9 cellular contexts compared by ENCODE assay signal in the genomic region with DNA sequence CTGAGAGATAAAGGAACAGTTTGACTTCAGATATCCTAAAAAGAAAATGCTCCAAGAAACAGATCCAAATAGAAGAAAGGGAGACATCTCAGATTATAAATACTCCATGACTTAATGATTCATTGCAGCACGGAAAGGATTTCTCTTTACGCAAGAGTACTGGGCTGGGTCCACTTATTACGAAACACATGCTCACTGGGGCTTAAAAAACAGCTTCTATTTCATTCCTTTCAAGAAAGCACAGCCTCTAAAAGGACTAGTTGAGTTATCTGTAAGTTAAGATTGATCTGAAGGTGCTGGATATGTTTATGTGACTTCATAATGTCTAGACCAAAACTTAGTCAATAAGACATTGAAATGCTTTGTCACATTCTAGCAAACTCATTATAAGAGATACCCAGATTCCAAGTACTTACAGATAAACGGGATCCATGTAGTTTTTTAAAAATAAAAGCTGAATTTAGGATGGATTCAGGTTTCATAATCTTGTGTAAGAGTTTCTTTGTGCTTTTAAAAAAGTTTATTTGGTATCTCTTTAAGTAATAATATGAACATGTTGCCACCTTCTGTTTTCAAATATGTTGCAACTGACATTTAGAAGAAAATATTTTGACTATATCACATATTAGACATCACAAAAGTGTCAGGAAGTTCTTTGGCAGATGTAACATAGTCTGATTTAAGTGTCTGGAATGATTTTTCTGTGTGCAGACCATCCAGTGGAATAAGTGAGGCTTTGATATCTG.
A peak's percentile ranks its signal among the peaks of the same experiment; 100 is the strongest.
DNase-seq lines count a peak whose midpoint lies in the region; ATAC-seq, FAIRE-seq and TF ChIP-seq lines count a peak whose summit lies in the region.
"Had no signal": no experiment of that assay in that cellular context is flagged by ENCODE, and none has a peak within 500 bp of the region (broad histone marks: within the 10 kb centered on the region; RNA-seq: fewer than 3 reads in every experiment).

No MANE protein-coding gene starts in this region.

- H3K36me3 Mint-ChIP-seq in astrocyte (ENCODE audit: low read depth, unreplicated experiment): peaks cover 12% of the 10 kb centered on the region
- H3K36me3 Mint-ChIP-seq in effector memory CD8-positive, alpha-beta T cell (ENCODE audit: insufficient read depth): no peaks in the 10 kb centered on the region

- peak; percentile 93 for FAIRE-seq in astrocyte (lab: Jason Lieb, UNC)
- FAIRE-seq in kidney (lab: Jason Lieb, UNC): peak; percentile 66

- peak overlapping the region; percentile 26 for H3K27ac Mint-ChIP-seq in astrocyte (ENCODE audit: unreplicated experiment)
- no peak overlapping the region for H3K27ac Mint-ChIP-seq in effector memory CD8-positive, alpha-beta T cell

- no peak for ATAC-seq in effector memory CD8-positive, alpha-beta T cell (replicated peaks)

- peak overlapping the region; percentile 30 for H2AFZ ChIP-seq in astrocyte (ENCODE audit: low read depth, low read length)

- H4K20me1 ChIP-seq in astrocyte (ENCODE audit: insufficient read depth, low read length): no peaks in the 10 kb centered on the region

- peaks cover 16% of the 10 kb centered on the region for H3K4me1 Mint-ChIP-seq in astrocyte (ENCODE audit: low read depth, unreplicated experiment)
- peaks cover 0 to 2% of the 10 kb centered on the region in 2 donors for H3K4me1 Mint-ChIP-seq in effector memory CD8-positive, alpha-beta T cell (ENCODE audit: low read depth in 2 of 2)

- peaks cover 9% of the 10 kb centered on the region for H3K4me1 ChIP-seq in astrocyte (ENCODE audit: insufficient read depth, low read length)
- peaks cover 0 to under 1% of the 10 kb centered on the region in 2 donors for H3K4me1 ChIP-seq in kidney (ENCODE audit: control insufficient read depth in 1 of 2, insufficient read depth in 1 of 2, low read depth in 1 of 2, low read length in 2 of 2)

- DNase-seq in HT1080 (ENCODE audit: low read depth): peak; percentile 65
- peak; percentile 92 for DNase-seq in astrocyte (ENCODE audit: low read depth)
- no peak for DNase-seq in kidney
- peak; percentile 90 for DNase-seq in stromal cell of bone marrow (ENCODE audit: low read depth)
- DNase-seq in effector memory CD8-positive, alpha-beta T cell: no peak
- no peak for DNase-seq in T-helper 1 cell
- no peak for DNase-seq in GM10248 (ENCODE audit: extremely low spot score)
- no peak for DNase-seq in NK-92 treated with Interleukin-12 subunit alpha and Interleukin-12 subunit beta, amount 100 ng/mL, for 24 hours (lab: John Stamatoyannopoulos, UW)
- DNase-seq: NCI-H1436 had no signal

- H3K9me3 Mint-ChIP-seq in astrocyte (ENCODE audit: unreplicated experiment): peaks cover 1% of the 10 kb centered on the region
- no peaks in the 10 kb centered on the region for H3K9me3 Mint-ChIP-seq in effector memory CD8-positive, alpha-beta T cell

- H3K27me3 Mint-ChIP-seq in astrocyte (ENCODE audit: low read depth, unreplicated experiment): peaks cover 3% of the 10 kb centered on the region
- H3K27me3 Mint-ChIP-seq in effector memory CD8-positive, alpha-beta T cell: peaks cover 23 to 27% of the 10 kb centered on the region in 2 donors

- H3K9ac ChIP-seq in astrocyte (ENCODE audit: low read length): no peak overlapping the region
- H3K9ac ChIP-seq in kidney (ENCODE audit: low read length in 2 of 2): no peak overlapping the region

- POLR2A ChIA-PET in GM10248 (lab: Yijun Ruan, JAX): no interaction called here

- H3K27ac ChIP-seq in astrocyte (ENCODE audit: low read depth, low read length) (peak overlapping the region; percentile 19), kidney (ENCODE audit: low read depth in 2 of 2, low read length in 2 of 2) (peak overlapping the region; percentile 66 to 84)

- H3K9me3 ChIP-seq in astrocyte (ENCODE audit: insufficient read depth, low read depth, low read length) (peaks cover 5% of the 10 kb centered on the region), kidney (ENCODE audit: control insufficient read depth in 1 of 2, low read length in 2 of 2) (no peaks in the 10 kb centered on the region)

- H3K4me3 ChIP-seq in astrocyte (ENCODE audit: insufficient read depth, low read depth, low read length): no peak overlapping the region
- peak overlapping the region in 1 of 2 donors; percentile 1 for H3K4me3 ChIP-seq in kidney (ENCODE audit: low read length in 2 of 2)

- intact Hi-C loops in kidney (cut with DNase I): no loop called here

- H3K79me2 ChIP-seq in astrocyte (ENCODE audit: insufficient read depth, low read length): no peaks in the 10 kb centered on the region

- no peaks in the 10 kb centered on the region for H3K27me3 ChIP-seq in astrocyte (ENCODE audit: insufficient read depth, low read length)

- CTCF ChIA-PET in GM10248 (lab: Yijun Ruan, JAX): interaction anchor here (1.0 to 12.2 kb wide), 3 partner anchors 16 to 58 kb away, joined by 4 to 103 read pairs (median 4); no protein-coding TSS in a partner anchor

- H3K36me3 ChIP-seq in astrocyte (ENCODE audit: insufficient read depth, low read length): no peaks in the 10 kb centered on the region
- no peaks in the 10 kb centered on the region for H3K36me3 ChIP-seq in kidney (ENCODE audit: control insufficient read depth in 1 of 2, insufficient read depth in 2 of 2, low read length in 2 of 2)

- TF ChIP-seq CTCF in astrocyte (IDR thresholded peaks at IDR 0.05; ENCODE audit: insufficient read depth, low read depth, low read length): no peak
- no peak for TF ChIP-seq CTCF in kidney (IDR thresholded peaks at IDR 0.05; ENCODE audit: borderline replicate concordance, extremely low read depth, insufficient read depth)
- no peak for TF ChIP-seq CTCF in GM10248 (IDR thresholded peaks at IDR 0.05; ENCODE audit: control extremely low read depth, extremely low read depth, low read depth, missing control alignments)

- no peak overlapping the region for H3K4me2 ChIP-seq in astrocyte (ENCODE audit: low read length)

- no peak overlapping the region for H3K4me3 Mint-ChIP-seq in astrocyte (ENCODE audit: unreplicated experiment)
- no peak overlapping the region for H3K4me3 Mint-ChIP-seq in effector memory CD8-positive, alpha-beta T cell

Comparison
In these comparisons a context has a peak if more than half of its experiments do, and no peak if none do; other contexts are left out.
1. DNase-seq: peak in HT1080 (single experiment), astrocyte (single experiment) and stromal cell of bone marrow (single experiment); none in kidney (single experiment), effector memory CD8-positive, alpha-beta T cell (0 of 3), T-helper 1 cell (0 of 5), GM10248 (single experiment) and NK-92 treated with Interleukin-12 subunit alpha and Interleukin-12 subunit beta, amount 100 ng/mL, for 24 hours (single experiment).